In genomic region chr10:89217057-89217990, GRCh38 we compare ENCODE assay signal across 8 cellular contexts. TPM values are rescaled to one million over a fixed set of nuclear protein-coding genes. Genes with fewer than 3 reads are reported as not detected.
A peak's percentile ranks its signal among the peaks of the same experiment; 100 is the strongest.
DNase-seq lines count a peak whose midpoint lies in the region; ATAC-seq and TF ChIP-seq lines count a peak whose summit lies in the region.

No MANE protein-coding gene starts in this region.

- intact Hi-C loops in esophagus squamous epithelium (cut with DNase I) (loop anchor here (5.0 kb wide), 1 partner anchor 280 kb away; no protein-coding TSS in a partner anchor), testis (cut with DNase I; ENCODE audit: low total_unique reads) (loop anchor here (5.0 to 10.0 kb wide), 2 partner anchors 280 to 383 kb away; no protein-coding TSS in a partner anchor)

- TF ChIP-seq CTCF in AG09309 (IDR thresholded peaks at IDR 0.05; ENCODE audit: control insufficient read depth, insufficient read depth, low read depth, low read length, missing control alignments): peak; percentile 57
- TF ChIP-seq CTCF in OCI-LY1 (IDR thresholded peaks at IDR 0.05; ENCODE audit: low read length): peak; percentile 48
- TF ChIP-seq CTCF in esophagus squamous epithelium (IDR thresholded peaks at IDR 0.05): peak; percentile 62 to 84 (median 80)
- peak; percentile 90 for TF ChIP-seq CTCF in neural progenitor cell (IDR thresholded peaks at IDR 0.05)
- TF ChIP-seq CTCF in testis (IDR thresholded peaks at IDR 0.05): peak; percentile 84 to 94 (median 86)

- H3K36me3 ChIP-seq in HAP-1 (replicated peaks) (no peaks in the 10 kb centered on the region), OCI-LY1 (ENCODE audit: insufficient read depth, low read length) (no peaks in the 10 kb centered on the region), esophagus squamous epithelium (peaks cover 0 to 38% (median 3%) of the 10 kb centered on the region in 3 donors), neural progenitor cell (no peaks in the 10 kb centered on the region), testis (ENCODE audit: low read depth, missing control alignments) (no peaks in the 10 kb centered on the region)

- H3K4me1 ChIP-seq in HAP-1 (no peaks in the 10 kb centered on the region), OCI-LY1 (ENCODE audit: insufficient read depth, low read length, severe bottlenecking) (peaks cover 5% of the 10 kb centered on the region), esophagus squamous epithelium (peaks cover 5 to 51% (median 11%) of the 10 kb centered on the region in 3 donors), neural progenitor cell (no peaks in the 10 kb centered on the region), testis (peaks cover 4% of the 10 kb centered on the region)

- H3K4me1 Mint-ChIP-seq in neural progenitor cell: peaks cover 9% of the 10 kb centered on the region

- H3K36me3 Mint-ChIP-seq in neural progenitor cell: no peaks in the 10 kb centered on the region

- H3K9me2 ChIP-seq in OCI-LY1 (ENCODE audit: low read depth, low read length): no peaks in the 10 kb centered on the region

- H3K9ac ChIP-seq in OCI-LY1 (ENCODE audit: low read length) (no peak overlapping the region), neural progenitor cell (no peak overlapping the region)

- H3K9me3 Mint-ChIP-seq in neural progenitor cell: no peaks in the 10 kb centered on the region

- no peaks in the 10 kb centered on the region for H3K79me2 ChIP-seq in OCI-LY1 (ENCODE audit: insufficient read depth, low read length)
- H3K79me2 ChIP-seq in neural progenitor cell (ENCODE audit: low read depth): no peaks in the 10 kb centered on the region

- no peak for TF ChIP-seq POLR2A in esophagus squamous epithelium (IDR thresholded peaks at IDR 0.05)
- no peak for TF ChIP-seq POLR2A in testis (IDR thresholded peaks at IDR 0.05)

- H3K9me3 ChIP-seq in HAP-1 (no peaks in the 10 kb centered on the region), OCI-LY1 (ENCODE audit: low read length) (no peaks in the 10 kb centered on the region), esophagus squamous epithelium (no peaks in the 10 kb centered on the region), neural progenitor cell (ENCODE audit: low read depth) (no peaks in the 10 kb centered on the region), testis (no peaks in the 10 kb centered on the region)

- H2AFZ ChIP-seq in OCI-LY1 (ENCODE audit: low read length) (no peak overlapping the region), neural progenitor cell (replicated peaks) (no peak overlapping the region)

- no peak overlapping the region for H3K4me3 Mint-ChIP-seq in neural progenitor cell

- no peaks in the 10 kb centered on the region for H4K20me1 ChIP-seq in OCI-LY1 (ENCODE audit: insufficient read depth, low read length)
- no peaks in the 10 kb centered on the region for H4K20me1 ChIP-seq in neural progenitor cell (ENCODE audit: low read depth)

- H3K27ac ChIP-seq in OCI-LY1 (ENCODE audit: low read depth, low read length, poor library complexity, severe bottlenecking) (peak overlapping the region; percentile 34), esophagus squamous epithelium (peak overlapping the region; percentile 17 to 69 (median 30)), neural progenitor cell (no peak overlapping the region), testis (peak overlapping the region in 1 of 2 donors; percentile 38)

- WGBS in esophagus squamous epithelium, 2 donors: 9 to 22% methylated on average over 6 of the region's 6 CpGs
- WGBS in testis, 2 donors: 20 to 26% methylated on average over 6 of the region's 6 CpGs

- no peak for DNase-seq in AG09309 (ENCODE audit: low read depth)
- DNase-seq in HAP-1 (ENCODE audit: low spot score in 2 of 2): peak; percentile 61 to 72
- DNase-seq in activated T-cell treated with anti-CD3 and anti-CD28 coated beads for 4 hours: peak; percentile 60
- no peak for DNase-seq in esophagus squamous epithelium (lab: John Stamatoyannopoulos, UW)
- DNase-seq in neural progenitor cell (ENCODE audit: low spot score): peak; percentile 65
- DNase-seq in testis: peak; percentile 75

- H3K27me3 ChIP-seq in HAP-1 (ENCODE audit: low read depth): no peaks in the 10 kb centered on the region
- H3K27me3 ChIP-seq in OCI-LY1 (ENCODE audit: insufficient read depth, low read length): no peaks in the 10 kb centered on the region
- no peaks in the 10 kb centered on the region for H3K27me3 ChIP-seq in esophagus squamous epithelium
- H3K27me3 ChIP-seq in neural progenitor cell: no peaks in the 10 kb centered on the region
- H3K27me3 ChIP-seq in testis: no peaks in the 10 kb centered on the region

- in situ Hi-C loops in HAP-1 (cut with MboI; ENCODE audit: low sequenced_read_pairs): no loop called here

- H3K27me3 Mint-ChIP-seq in neural progenitor cell (ENCODE audit: insufficient read depth, low read depth): no peaks in the 10 kb centered on the region

- no peak overlapping the region for H3K4me3 ChIP-seq in AG09309 (ENCODE audit: control insufficient read depth, low read depth, low read length)
- no peak overlapping the region for H3K4me3 ChIP-seq in HAP-1
- H3K4me3 ChIP-seq in OCI-LY1 (ENCODE audit: low read depth, low read length, poor library complexity, severe bottlenecking): no peak overlapping the region
- no peak overlapping the region for H3K4me3 ChIP-seq in esophagus squamous epithelium
- H3K4me3 ChIP-seq in neural progenitor cell: no peak overlapping the region
- H3K4me3 ChIP-seq in testis: no peak overlapping the region

- no peak for ATAC-seq in HG03342 (IDR thresholded peaks at IDR 0.05; ENCODE audit: unreplicated experiment)

- H3K27ac Mint-ChIP-seq in neural progenitor cell: no peak overlapping the region

- no peaks in the 10 kb centered on the region for H3F3A ChIP-seq in OCI-LY1 (ENCODE audit: insufficient read depth, low read length)
- H3F3A ChIP-seq in neural progenitor cell (ENCODE audit: low read depth): peaks cover 6% of the 10 kb centered on the region

- H3K4me2 ChIP-seq in OCI-LY1 (ENCODE audit: low read length) (no peak overlapping the region), neural progenitor cell (no peak overlapping the region)

RNA-seq across cellular contexts. Expression of gene CH25H, which starts 10.2 kb away (rescaled TPM):
- 10 to 100 TPM in 2 of 4 donors, 1 to 10 TPM in 2; 6.4 to 27.8 (median 11.5) TPM for total RNA-seq in esophagus squamous epithelium
- not detected in 2 replicates for total RNA-seq in neural progenitor cell (ENCODE audit: low replicate concordance)
- under 1 TPM in 1 of 2 donors, not detected in 1; 0.25 TPM for total RNA-seq in testis
- polyA plus RNA-seq in testis (ENCODE audit: insufficient read depth, low read depth, low replicate concordance): 0.25 TPM

RNA-seq across cellular contexts. Expression of gene LIPA, which starts 34.3 kb away (rescaled TPM):
- total RNA-seq in esophagus squamous epithelium (10 to 100 TPM; 19.9 to 64.1 (median 28.8) TPM), neural progenitor cell (ENCODE audit: low replicate concordance) (15.5 and 18.9 TPM in 2 replicates), testis (10 to 100 TPM; 13.3 to 13.9 TPM)
- 32.3 TPM for polyA plus RNA-seq in testis (ENCODE audit: insufficient read depth, low read depth, low replicate concordance)

Comparison
In these comparisons a context has a peak if more than half of its experiments do, and no peak if none do; other contexts are left out.
1. DNase-seq: peak in HAP-1 (2 of 2), activated T-cell treated with anti-CD3 and anti-CD28 coated beads for 4 hours (single experiment), neural progenitor cell (single experiment) and testis (single experiment); none in AG09309 (single experiment) and esophagus squamous epithelium (single experiment).
2. Peak in every context shown above with its lines, with median percentiles within 50 percentile points of each other: CTCF ChIP-seq.